Comparison of ENCODE assay signal across 8 cellular contexts in the genomic region with DNA sequence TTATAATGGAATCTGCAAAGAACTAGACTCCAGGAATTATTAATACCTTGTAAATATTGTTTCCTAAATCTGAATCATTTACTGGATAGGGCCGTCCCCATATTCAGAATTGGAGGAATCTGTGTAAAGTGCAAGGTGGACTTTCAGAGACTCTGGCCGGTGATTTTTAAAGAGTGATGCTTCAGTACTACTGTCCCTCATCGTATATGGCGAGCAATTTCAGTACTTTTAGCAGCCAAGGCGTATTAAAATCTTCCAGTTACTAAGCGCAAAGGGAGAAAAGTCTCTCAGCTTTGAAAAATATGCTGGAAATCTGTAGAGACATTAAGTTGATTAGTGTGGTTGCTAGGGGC.
DNase-seq lines count a peak whose midpoint lies in the region; TF ChIP-seq lines count a peak whose summit lies in the region.

No MANE protein-coding gene starts in this region.

- H3K27me3 ChIP-seq in HUES6 (ENCODE audit: control insufficient read depth, insufficient read depth, low read length) (no peaks in the 10 kb centered on the region), mucosa of rectum (ENCODE audit: control insufficient read depth in 2 of 2, insufficient read depth in 2 of 2, low read length in 2 of 2) (no peaks in the 10 kb centered on the region)

- H3K9ac ChIP-seq in HUES6 (ENCODE audit: low read length) (peak overlapping the region; percentile 83), mucosa of rectum (ENCODE audit: low read depth in 1 of 2, low read length in 2 of 2) (peak overlapping the region; percentile 92 to 94)

- DNase-seq in NCI-H1105 treated with DMSO at 0.1 percent for 48 hours (lab: John Stamatoyannopoulos, UW) = peak; percentile 34
- no peak for DNase-seq in NCI-H1105 (lab: John Stamatoyannopoulos, UW)
- no peak for DNase-seq in cardiac fibroblast (ENCODE audit: low read depth in 2 of 2)
- no peak for DNase-seq in AG08396 (ENCODE audit: low spot score)
- DNase-seq in NCI-H2171 treated with DMSO at 0.1 percent for 48 hours (lab: John Stamatoyannopoulos, UW) = no peak
- DNase-seq in DMS114 treated with DMSO at 0.1 percent for 48 hours (lab: John Stamatoyannopoulos, UW; ENCODE audit: unreplicated experiment) = no peak

- H3K4me1 ChIP-seq in HUES6 (ENCODE audit: control insufficient read depth, insufficient read depth, low read length) (no peaks in the 10 kb centered on the region), mucosa of rectum (ENCODE audit: control insufficient read depth in 2 of 2, insufficient read depth in 2 of 2, low read length in 2 of 2) (peaks cover 3 to 8% of the 10 kb centered on the region in 2 donors)

- H3K4me3 ChIP-seq in HUES6 (ENCODE audit: low read depth, low read length) (peak overlapping the region; percentile 85), cardiac fibroblast (replicated peaks in 1 of 2; ENCODE audit: low read depth in 2 of 2, low read length in 2 of 2) (peak overlapping the region; percentile 61 to 69), mucosa of rectum (ENCODE audit: low read length in 2 of 2) (peak overlapping the region; percentile 92 to 93)

- H3K9me3 ChIP-seq in HUES6 (ENCODE audit: control insufficient read depth, insufficient read depth, low read depth, low read length) (no peaks in the 10 kb centered on the region), mucosa of rectum (ENCODE audit: control insufficient read depth in 2 of 2, low read length in 2 of 2) (no peaks in the 10 kb centered on the region)

- peaks cover 16% of the 10 kb centered on the region for H3K36me3 ChIP-seq in HUES6 (ENCODE audit: control insufficient read depth, insufficient read depth, low read length)
- H3K36me3 ChIP-seq in mucosa of rectum (ENCODE audit: control insufficient read depth in 2 of 2, insufficient read depth in 2 of 2, low read length in 2 of 2) = peaks cover 8 to 19% of the 10 kb centered on the region in 2 donors

- TF ChIP-seq CTCF in cardiac fibroblast (IDR thresholded peaks at IDR 0.05; ENCODE audit: low read depth, low read length) = no peak

- H3K27ac ChIP-seq in HUES6 (ENCODE audit: low read depth, low read length) (peak overlapping the region; percentile 56; the same call in 1 of the 2 replicates), mucosa of rectum (ENCODE audit: low read depth in 2 of 2, low read length in 2 of 2) (peak overlapping the region; percentile 82 to 84)
